8 cellular contexts compared by ENCODE assay signal in the genomic region with DNA sequence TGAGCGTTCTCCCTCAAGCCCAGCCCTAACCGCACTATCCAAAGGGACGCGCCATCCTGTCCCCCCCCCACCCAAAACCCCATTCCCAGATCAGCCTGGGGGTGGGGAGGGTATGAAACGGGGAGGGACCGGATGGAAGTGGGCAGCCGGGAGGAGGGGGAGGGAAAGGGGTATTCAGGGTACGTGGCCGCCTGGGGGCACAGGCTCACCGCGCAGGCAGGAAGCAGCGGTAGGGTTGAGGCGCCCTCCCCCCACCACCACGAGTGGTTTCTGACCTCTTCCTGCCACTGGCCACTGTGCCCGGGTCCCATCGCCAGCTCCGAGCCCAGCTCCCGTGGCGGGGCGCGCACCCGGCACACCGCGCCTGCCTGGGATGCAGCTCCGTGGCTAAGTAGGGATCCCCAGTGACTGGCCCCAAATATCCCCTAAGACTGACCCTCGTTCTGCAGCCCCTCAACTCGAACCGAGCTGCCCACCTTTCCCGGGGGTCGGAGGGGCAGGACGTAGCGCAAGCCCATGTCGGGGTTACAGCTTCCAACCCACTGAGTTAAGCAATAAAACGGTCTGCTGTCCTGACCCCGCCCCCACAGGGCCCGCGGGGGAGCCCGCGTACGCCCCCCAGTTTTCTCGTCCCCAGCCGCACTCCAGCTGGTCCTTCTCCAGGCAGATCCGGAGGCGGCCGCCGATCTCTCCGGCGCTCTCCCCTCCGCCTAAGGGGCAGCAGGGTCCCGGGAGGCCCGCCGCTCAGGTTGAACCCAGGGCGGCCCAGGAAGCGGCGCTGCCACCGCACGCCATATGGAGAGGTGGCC. TPM values are rescaled to one million over a fixed set of nuclear protein-coding genes. Genes with fewer than 3 reads are reported as not detected.
A peak's percentile ranks its signal among the peaks of the same experiment; 100 is the strongest.
DNase-seq lines count a peak whose midpoint lies in the region; ATAC-seq and TF ChIP-seq lines count a peak whose summit lies in the region.

No MANE protein-coding gene starts in this region.

- H3K27ac ChIP-seq in VCaP: peak overlapping the region; percentile 94

- TF ChIP-seq CTCF in LNCaP clone FGC (IDR thresholded peaks at IDR 0.05; ENCODE audit: control insufficient read depth, extremely low read depth, insufficient read depth) (peak; percentile 19; the same call in 1 of the 2 replicates), VCaP (conservative IDR thresholded peaks at IDR 0.05) (no peak), chondrocyte (IDR thresholded peaks at IDR 0.05) (peak; percentile 46)

- peak overlapping the region; percentile 95 for H3K27ac Mint-ChIP-seq in chondrocyte (ENCODE audit: unreplicated experiment)

- peak; percentile 68 for DNase-seq in DMS 273 (lab: John Stamatoyannopoulos, UW; ENCODE audit: unreplicated experiment)
- DNase-seq in DMS 273 treated with DMSO at 0.1 percent for 48 hours (lab: John Stamatoyannopoulos, UW): no peak
- DNase-seq in LNCaP clone FGC (ENCODE audit: low read depth): no peak
- peak; percentile 96 for DNase-seq in chondrocyte (ENCODE audit: low spot score)
- peak; percentile 80 for DNase-seq in left kidney (ENCODE audit: low read depth, low spot score)
- peak; percentile 34 for DNase-seq in stimulated activated CD8-positive, alpha-beta memory T cell treated with anti-CD3 and anti-CD28 coated beads, Interleukin-12 subunit alpha, Interleukin-12 subunit beta, amount 100 ng/mL, for 4 hours (ENCODE audit: low read depth)

- no peaks in the 10 kb centered on the region for H3K9me3 Mint-ChIP-seq in chondrocyte (ENCODE audit: low read depth)

- no peak for ATAC-seq in GM21526 (IDR thresholded peaks at IDR 0.05; ENCODE audit: low FRiP score, unreplicated experiment)

- H3K27me3 Mint-ChIP-seq in chondrocyte (ENCODE audit: low read depth): no peaks in the 10 kb centered on the region

- peaks cover 34% of the 10 kb centered on the region for H3K36me3 Mint-ChIP-seq in chondrocyte (ENCODE audit: low read depth)

- H3K4me1 Mint-ChIP-seq in chondrocyte (ENCODE audit: low read depth): peaks cover 75% of the 10 kb centered on the region

- peak overlapping the region; percentile 87 for H3K4me3 Mint-ChIP-seq in chondrocyte (ENCODE audit: unreplicated experiment)

- peak overlapping the region; percentile 59 for H3K4me3 ChIP-seq in LNCaP clone FGC (ENCODE audit: low read depth, low read length)

RNA-seq across cellular contexts. Expression of gene ACTN1, which starts 1.2 kb away (rescaled TPM):
- total RNA-seq in chondrocyte: 808 to 1,105 TPM (median 1,102 TPM) in 3 replicates

Comparison
In these comparisons a context has a peak if more than half of its experiments do, and no peak if none do; other contexts are left out.
1. DNase-seq: peak in DMS 273 (single experiment), chondrocyte (single experiment), left kidney (single experiment) and stimulated activated CD8-positive, alpha-beta memory T cell treated with anti-CD3 and anti-CD28 coated beads, Interleukin-12 subunit alpha, Interleukin-12 subunit beta, amount 100 ng/mL, for 4 hours (single experiment); none in DMS 273 treated with DMSO at 0.1 percent for 48 hours (single experiment) and LNCaP clone FGC (single experiment).